Comparison of ENCODE assay signal across 12 cellular contexts in the genomic region with DNA sequence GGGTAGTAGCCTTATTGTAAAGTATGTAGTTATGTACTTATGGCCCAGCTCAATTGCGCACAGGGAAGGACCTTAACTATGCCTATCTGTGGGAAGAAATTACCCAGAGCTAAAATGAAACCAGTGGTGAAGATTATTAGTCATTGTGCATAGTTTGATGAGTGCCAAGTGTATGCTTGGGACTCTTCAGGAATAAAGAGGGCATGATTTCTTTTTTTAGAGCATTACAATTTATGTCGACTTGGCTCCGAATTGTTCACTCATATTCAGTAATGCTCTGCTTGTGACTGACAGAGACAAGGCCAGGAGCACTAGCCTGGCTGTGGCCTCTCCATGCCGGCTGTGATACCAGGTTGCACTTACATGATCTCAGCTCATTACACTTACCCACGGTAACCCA.
A peak's percentile ranks its signal among the peaks of the same experiment; 100 is the strongest.
DNase-seq lines count a peak whose midpoint lies in the region; ATAC-seq, FAIRE-seq and TF ChIP-seq lines count a peak whose summit lies in the region.
"Had no signal": no experiment of that assay in that cellular context is flagged by ENCODE, and none has a peak within 500 bp of the region (broad histone marks: within the 10 kb centered on the region; RNA-seq: fewer than 3 reads in every experiment).

No MANE protein-coding gene starts in this region.

- peak overlapping the region; percentile 48 for H3K27ac Mint-ChIP-seq in astrocyte (ENCODE audit: unreplicated experiment)

- H3K79me2 ChIP-seq in astrocyte (ENCODE audit: insufficient read depth, low read length): peaks cover 63% of the 10 kb centered on the region

- H2AFZ ChIP-seq in astrocyte (ENCODE audit: low read depth, low read length): no peak overlapping the region

- no peak for TF ChIP-seq CTCF in astrocyte (IDR thresholded peaks at IDR 0.05; ENCODE audit: insufficient read depth, low read depth, low read length)
- TF ChIP-seq CTCF in sigmoid colon (IDR thresholded peaks at IDR 0.05): no peak

- intact Hi-C loops in sigmoid colon (cut with DNase I): loop anchor here (10.0 kb wide), 2 partner anchors 166 to 504 kb away; a partner anchor contains a TSS

- no peaks in the 10 kb centered on the region for H3K27me3 ChIP-seq in astrocyte (ENCODE audit: insufficient read depth, low read length)
- no peaks in the 10 kb centered on the region for H3K27me3 ChIP-seq in sigmoid colon
- H3K27me3 ChIP-seq: colonic mucosa had no signal

- no peak overlapping the region for H3K9ac ChIP-seq in astrocyte (ENCODE audit: low read length)

- peaks cover 14% of the 10 kb centered on the region for H3K4me1 Mint-ChIP-seq in astrocyte (ENCODE audit: low read depth, unreplicated experiment)

- peaks cover 36% of the 10 kb centered on the region for H4K20me1 ChIP-seq in astrocyte (ENCODE audit: insufficient read depth, low read length)

- WGBS in sigmoid colon, 2 donors: 87 to 91% methylated on average over 5 of the region's 5 CpGs

- H3K27ac ChIP-seq in astrocyte (ENCODE audit: low read depth, low read length): peak overlapping the region; percentile 47
- H3K27ac ChIP-seq in sigmoid colon: peak overlapping the region; percentile 12 to 92 (median 87)
- H3K27ac ChIP-seq: colonic mucosa had no signal

- no peaks in the 10 kb centered on the region for H3K27me3 Mint-ChIP-seq in astrocyte (ENCODE audit: low read depth, unreplicated experiment)

- H3K4me3 ChIP-seq in astrocyte (ENCODE audit: insufficient read depth, low read depth, low read length) (no peak overlapping the region), sigmoid colon (no peak overlapping the region)
- H3K4me3 ChIP-seq: colonic mucosa, mucosa of descending colon had no signal

- peak overlapping the region; percentile 96 for H3K4me2 ChIP-seq in astrocyte (ENCODE audit: low read length)

- H3K9me3 ChIP-seq in astrocyte (ENCODE audit: insufficient read depth, low read depth, low read length): no peaks in the 10 kb centered on the region
- no peaks in the 10 kb centered on the region for H3K9me3 ChIP-seq in sigmoid colon
- H3K9me3 ChIP-seq: colonic mucosa, mucosa of descending colon had no signal

- DNase-seq in GM04504 (ENCODE audit: low read depth): peak; percentile 38
- DNase-seq in astrocyte (ENCODE audit: low read depth): peak; percentile 85
- peak; percentile 68 for DNase-seq in foreskin melanocyte
- no peak for DNase-seq in sigmoid colon
- DNase-seq in activated T-cell treated with anti-CD3 and anti-CD28 coated beads, Interleukin-2, amount 50 U/mL, for 1 hour: no peak
- no peak for DNase-seq in HPDE6-E6E7 (ENCODE audit: extremely low spot score)
- DNase-seq in NCI-H510A (lab: John Stamatoyannopoulos, UW): no peak
- DNase-seq: colonic mucosa, mucosa of descending colon, NCI-H1092, NCI-H774 had no signal

- H3K36me3 ChIP-seq in astrocyte (ENCODE audit: insufficient read depth, low read length) (peaks cover 3% of the 10 kb centered on the region), sigmoid colon (no peaks in the 10 kb centered on the region)
- H3K36me3 ChIP-seq: colonic mucosa had no signal

- H3K9me3 Mint-ChIP-seq in astrocyte (ENCODE audit: unreplicated experiment): no peaks in the 10 kb centered on the region

- no peak for ATAC-seq in HG03378 (IDR thresholded peaks at IDR 0.05; ENCODE audit: unreplicated experiment)
- ATAC-seq: mucosa of descending colon had no signal

- peak; percentile 93 for FAIRE-seq in astrocyte (lab: Jason Lieb, UNC)

- TF ChIP-seq POLR2A in sigmoid colon (IDR thresholded peaks at IDR 0.05): no peak

- H3K4me3 Mint-ChIP-seq in astrocyte (ENCODE audit: unreplicated experiment): no peak overlapping the region

- no peak for TF ChIP-seq EP300 in sigmoid colon (IDR thresholded peaks at IDR 0.05)

- H3K4me1 ChIP-seq in astrocyte (ENCODE audit: insufficient read depth, low read length) (peaks cover 23% of the 10 kb centered on the region), sigmoid colon (peaks cover 0 to 47% (median 29%) of the 10 kb centered on the region in 4 donors)
- H3K4me1 ChIP-seq: colonic mucosa had no signal

- peaks cover 8% of the 10 kb centered on the region for H3K36me3 Mint-ChIP-seq in astrocyte (ENCODE audit: low read depth, unreplicated experiment)

Comparison
In these comparisons a context has a peak if more than half of its experiments do, and no peak if none do; other contexts are left out.
1. DNase-seq: peak in GM04504 (single experiment), astrocyte (single experiment) and foreskin melanocyte (single experiment); none in sigmoid colon (single experiment), activated T-cell treated with anti-CD3 and anti-CD28 coated beads, Interleukin-2, amount 50 U/mL, for 1 hour (single experiment), HPDE6-E6E7 (single experiment) and NCI-H510A (single experiment).